ENCODE assay signal across 14 cellular contexts in genomic region chr13:113786262-113786841, GRCh38. TPM values are rescaled to one million over a fixed set of nuclear protein-coding genes. Genes with fewer than 3 reads are reported as not detected.
A peak's percentile ranks its signal among the peaks of the same experiment; 100 is the strongest.
DNase-seq lines count a peak whose midpoint lies in the region; ATAC-seq and TF ChIP-seq lines count a peak whose summit lies in the region.
"Had no signal": no experiment of that assay in that cellular context is flagged by ENCODE, and none has a peak within 500 bp of the region (broad histone marks: within the 10 kb centered on the region; RNA-seq: fewer than 3 reads in every experiment).

No MANE protein-coding gene starts in this region.

- H3K27ac Mint-ChIP-seq in HFFc6, result no peak overlapping the region
- H3K27ac Mint-ChIP-seq in natural killer cell treated with Interleukin-12 subunit alpha and Interleukin-12 subunit beta and Interleukin-15 and Interleukin-18, amount 100 ng/mL, for 72 hours, result no peak overlapping the region
- H3K27ac Mint-ChIP-seq: activated CD4-positive, alpha-beta T cell treated with anti-CD3 and anti-CD28 coated beads, Interleukin-2, amount 10 ng/mL, durations not matched to agents 24 days and 14 days had no signal

- H3K27me3 Mint-ChIP-seq in HFFc6 (ENCODE audit: insufficient read depth), result peaks cover 2% of the 10 kb centered on the region
- H3K27me3 Mint-ChIP-seq in natural killer cell treated with Interleukin-12 subunit alpha and Interleukin-12 subunit beta and Interleukin-15 and Interleukin-18, amount 100 ng/mL, for 72 hours, result peaks cover 15 to 24% of the 10 kb centered on the region in 2 donors

- TF ChIP-seq CTCF in HFFc6 (IDR thresholded peaks at IDR 0.05) (no peak), brain microvascular endothelial cell (IDR thresholded peaks at IDR 0.05; ENCODE audit: low read depth, low read length, missing control alignments) (no peak)

- DNase-seq in AG08396 (ENCODE audit: low spot score), result peak; percentile 71
- peak; percentile 71 for DNase-seq in HFFc6
- peak; percentile 30 for DNase-seq in brain microvascular endothelial cell
- peak; percentile 47 for DNase-seq in kidney tubule cell (ENCODE audit: low spot score)
- no peak for DNase-seq in natural killer cell treated with Interleukin-12 subunit alpha and Interleukin-12 subunit beta and Interleukin-15 and Interleukin-18, amount 100 ng/mL, for 72 hours (ENCODE audit: low spot score)
- no peak for DNase-seq in KG1 (lab: John Stamatoyannopoulos, UW)
- DNase-seq in putamen (ENCODE audit: low spot score), result no peak
- DNase-seq: activated CD4-positive, alpha-beta T cell treated with anti-CD3 and anti-CD28 coated beads, Interleukin-2, amount 10 ng/mL, durations not matched to agents 24 days and 14 days; aorta; islet precursor cell; NCI-H1694 treated with DMSO at 0.1 percent for 48 hours; NCI-H526 had no signal

- H3K27me3 ChIP-seq in brain microvascular endothelial cell (replicated peaks), result no peaks in the 10 kb centered on the region
- H3K27me3 ChIP-seq: gastroesophageal sphincter had no signal

- ATAC-seq in natural killer cell treated with Interleukin-12 subunit alpha and Interleukin-12 subunit beta and Interleukin-15 and Interleukin-18, amount 100 ng/mL, for 72 hours, result no peak
- ATAC-seq in GM19397 (IDR thresholded peaks at IDR 0.05; ENCODE audit: unreplicated experiment), result no peak
- ATAC-seq: gastroesophageal sphincter had no signal

- in situ Hi-C loops in brain microvascular endothelial cell (cut with HindIII; ENCODE audit: low pct_ligation_motif_present, low sequenced_read_pairs), result no loop called here

- no peaks in the 10 kb centered on the region for H3K9me3 Mint-ChIP-seq in HFFc6
- H3K9me3 Mint-ChIP-seq in natural killer cell treated with Interleukin-12 subunit alpha and Interleukin-12 subunit beta and Interleukin-15 and Interleukin-18, amount 100 ng/mL, for 72 hours, result no peaks in the 10 kb centered on the region
- H3K9me3 Mint-ChIP-seq: activated CD4-positive, alpha-beta T cell treated with anti-CD3 and anti-CD28 coated beads, Interleukin-2, amount 10 ng/mL, durations not matched to agents 24 days and 14 days had no signal

- no peaks in the 10 kb centered on the region for H3K36me3 Mint-ChIP-seq in HFFc6 (ENCODE audit: low read depth)
- no peaks in the 10 kb centered on the region for H3K36me3 Mint-ChIP-seq in natural killer cell treated with Interleukin-12 subunit alpha and Interleukin-12 subunit beta and Interleukin-15 and Interleukin-18, amount 100 ng/mL, for 72 hours

- H3K27ac ChIP-seq in brain microvascular endothelial cell, result no peak overlapping the region
- H3K27ac ChIP-seq: gastroesophageal sphincter had no signal

- no peak overlapping the region for H3K4me3 Mint-ChIP-seq in HFFc6
- H3K4me3 Mint-ChIP-seq in natural killer cell treated with Interleukin-12 subunit alpha and Interleukin-12 subunit beta and Interleukin-15 and Interleukin-18, amount 100 ng/mL, for 72 hours, result no peak overlapping the region
- H3K4me3 Mint-ChIP-seq: activated CD4-positive, alpha-beta T cell treated with anti-CD3 and anti-CD28 coated beads, Interleukin-2, amount 10 ng/mL, durations not matched to agents 24 days and 14 days had no signal

- H3K4me1 Mint-ChIP-seq in HFFc6 (ENCODE audit: low read depth), result no peaks in the 10 kb centered on the region; the same call in 1 of the 2 replicates
- peaks cover 0 to 4% of the 10 kb centered on the region in 2 donors for H3K4me1 Mint-ChIP-seq in natural killer cell treated with Interleukin-12 subunit alpha and Interleukin-12 subunit beta and Interleukin-15 and Interleukin-18, amount 100 ng/mL, for 72 hours (ENCODE audit: low read depth in 2 of 2)
- H3K4me1 Mint-ChIP-seq: activated CD4-positive, alpha-beta T cell treated with anti-CD3 and anti-CD28 coated beads, Interleukin-2, amount 10 ng/mL, durations not matched to agents 24 days and 14 days had no signal

- H3K4me3 ChIP-seq in brain microvascular endothelial cell (ENCODE audit: low read depth, low read length), result no peak overlapping the region
- H3K4me3 ChIP-seq: gastroesophageal sphincter had no signal

- no peaks in the 10 kb centered on the region for H3K36me3 ChIP-seq in brain microvascular endothelial cell (replicated peaks)
- H3K36me3 ChIP-seq: gastroesophageal sphincter had no signal

RNA-seq across cellular contexts. Expression of gene TMEM255B, which starts 27.3 kb away (rescaled TPM):
- 10 to 100 TPM in 1 of 6 experiments, 1 to 10 TPM in 5; 8.2 to 10.3 (median 9.1) TPM for total RNA-seq in HFFc6 (2021; fragmentation: NEBNext Ultra II Directional; extraction: Animal tissue kit (Norgen Biotek cat#: 25700))
- total RNA-seq in natural killer cell treated with Interleukin-12 subunit alpha and Interleukin-12 subunit beta and Interleukin-15 and Interleukin-18, amount 100 ng/mL, for 72 hours, result 1 to 10 TPM; 1.3 to 2.2 TPM

Comparison
In these comparisons a context has a peak if more than half of its experiments do, and no peak if none do; other contexts are left out.
1. DNase-seq: peak in AG08396 (single experiment), HFFc6 (single experiment), brain microvascular endothelial cell (single experiment) and kidney tubule cell (single experiment); none in natural killer cell treated with Interleukin-12 subunit alpha and Interleukin-12 subunit beta and Interleukin-15 and Interleukin-18, amount 100 ng/mL, for 72 hours (single experiment), KG1 (single experiment) and putamen (single experiment).